In genomic region chr2:95053543-95053942, GRCh38 we compare ENCODE assay signal across 1 cellular context.
TF ChIP-seq lines count a peak whose summit lies in the region.

No MANE protein-coding gene starts in this region.

TF ChIP-seq in H1, 55 proteins besides CTCF, POLR2A, EP300 and RAD21 (continued from another document):
- TF ChIP-seq, protein P1, sequence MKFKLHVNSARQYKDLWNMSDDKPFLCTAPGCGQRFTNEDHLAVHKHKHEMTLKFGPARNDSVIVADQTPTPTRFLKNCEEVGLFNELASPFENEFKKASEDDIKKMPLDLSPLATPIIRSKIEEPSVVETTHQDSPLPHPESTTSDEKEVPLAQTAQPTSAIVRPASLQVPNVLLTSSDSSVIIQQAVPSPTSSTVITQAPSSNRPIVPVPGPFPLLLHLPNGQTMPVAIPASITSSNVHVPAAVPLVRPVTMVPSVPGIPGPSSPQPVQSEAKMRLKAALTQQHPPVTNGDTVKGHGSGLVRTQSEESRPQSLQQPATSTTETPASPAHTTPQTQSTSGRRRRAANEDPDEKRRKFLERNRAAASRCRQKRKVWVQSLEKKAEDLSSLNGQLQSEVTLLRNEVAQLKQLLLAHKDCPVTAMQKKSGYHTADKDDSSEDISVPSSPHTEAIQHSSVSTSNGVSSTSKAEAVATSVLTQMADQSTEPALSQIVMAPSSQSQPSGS (IDR thresholded peaks at IDR 0.05; ENCODE audit: low read length) = no peak
- TF ChIP-seq POU5F1 (IDR thresholded peaks at IDR 0.05; ENCODE audit: low read depth, low read length) = no peak
- no peak for TF ChIP-seq NANOG (IDR thresholded peaks at IDR 0.05; ENCODE audit: insufficient read depth, low read depth, low read length, poor library complexity, severe bottlenecking)
- TF ChIP-seq GABPA (IDR thresholded peaks at IDR 0.05; ENCODE audit: borderline replicate concordance, insufficient read depth, low read length) = no peak
- no peak for TF ChIP-seq EZH2 (IDR thresholded peaks at IDR 0.05; ENCODE audit: low read depth, low read length, severe bottlenecking)
- TF ChIP-seq RBBP5 (IDR thresholded peaks at IDR 0.05; ENCODE audit: borderline replicate concordance, low read depth, low read length) = no peak
- TF ChIP-seq MAFK (IDR thresholded peaks at IDR 0.05; ENCODE audit: low read depth, low read length) = no peak
- TF ChIP-seq YY1 (IDR thresholded peaks at IDR 0.05; ENCODE audit: low read depth, low read length) = no peak
- no peak for TF ChIP-seq CBX8 (IDR thresholded peaks at IDR 0.05; ENCODE audit: borderline replicate concordance, low read depth, low read length)
TF ChIP-seq in H1: peak in this region for 0.
